ENCODE assay signal across 8 cellular contexts in genomic region chr3:45689787-45690145, GRCh38. TPM values are rescaled to one million over a fixed set of nuclear protein-coding genes. Genes with fewer than 3 reads are reported as not detected.
DNase-seq lines count a peak whose midpoint lies in the region; ATAC-seq and TF ChIP-seq lines count a peak whose summit lies in the region.

No MANE protein-coding gene starts in this region.

- peak overlapping the region; percentile 84 to 96 for H3K4me3 ChIP-seq in left lung
- H3K4me3 ChIP-seq in tibial artery: peak overlapping the region; percentile 81 to 93

- TF ChIP-seq CTCF in left lung (IDR thresholded peaks at IDR 0.05): no peak
- no peak for TF ChIP-seq CTCF in tibial artery (IDR thresholded peaks at IDR 0.05)

- H3K4me3 Mint-ChIP-seq in activated T-cell treated with anti-CD3 and anti-CD28 coated beads, Interleukin-2, amount 50 U/mL, for 24 hours: peak overlapping the region; percentile 80

- DNase-seq in activated T-cell treated with anti-CD3 and anti-CD28 coated beads, Interleukin-2, amount 50 U/mL, for 24 hours: no peak
- DNase-seq in activated T-cell treated with anti-CD3 and anti-CD28 coated beads for 4 hours (no peak), left lung (no peak), tibial artery (no peak), NCI-H446 (lab: John Stamatoyannopoulos, UW) (no peak), NCI-H510A treated with DMSO at 0.1 percent for 48 hours (lab: John Stamatoyannopoulos, UW) (no peak), epidermal melanocyte (ENCODE audit: insufficient read length, low spot score) (no peak)

- H3K27ac ChIP-seq in angular gyrus (ENCODE audit: low read depth, low read length) (peak overlapping the region; percentile 78), left lung (peak overlapping the region; percentile 91 to 96), tibial artery (peak overlapping the region; percentile 86 to 95)

- H3K9me3 ChIP-seq in left lung (no peaks in the 10 kb centered on the region), tibial artery (no peaks in the 10 kb centered on the region)

- H3K36me3 ChIP-seq in left lung (peaks cover 0 to 10% of the 10 kb centered on the region in 2 donors), tibial artery (peaks cover 0 to 4% (median 0%) of the 10 kb centered on the region in 3 donors)

- peaks cover 56% of the 10 kb centered on the region for H3K36me3 Mint-ChIP-seq in activated T-cell treated with anti-CD3 and anti-CD28 coated beads, Interleukin-2, amount 50 U/mL, for 24 hours (ENCODE audit: low read depth)

- H3K4me1 ChIP-seq in left lung (peaks cover 7 to 58% of the 10 kb centered on the region in 2 donors), tibial artery (peaks cover 0 to 47% (median 26%) of the 10 kb centered on the region in 4 donors)

- H3K4me1 Mint-ChIP-seq in activated T-cell treated with anti-CD3 and anti-CD28 coated beads, Interleukin-2, amount 50 U/mL, for 24 hours (ENCODE audit: low read depth): peaks cover 61% of the 10 kb centered on the region

- intact Hi-C loops in left lung (cut with DNase I) (no loop called here), tibial artery (cut with DNase I; ENCODE audit: low total_unique reads) (no loop called here)

- peak overlapping the region; percentile 99 for H3K27ac Mint-ChIP-seq in activated T-cell treated with anti-CD3 and anti-CD28 coated beads, Interleukin-2, amount 50 U/mL, for 24 hours

- peak; percentile 67 for ATAC-seq in left lung

- no peaks in the 10 kb centered on the region for H3K9me3 Mint-ChIP-seq in activated T-cell treated with anti-CD3 and anti-CD28 coated beads, Interleukin-2, amount 50 U/mL, for 24 hours

- H3K27me3 Mint-ChIP-seq in activated T-cell treated with anti-CD3 and anti-CD28 coated beads, Interleukin-2, amount 50 U/mL, for 24 hours: peaks cover 4% of the 10 kb centered on the region

- H3K27me3 ChIP-seq in left lung: no peaks in the 10 kb centered on the region
- H3K27me3 ChIP-seq in tibial artery: no peaks in the 10 kb centered on the region

RNA-seq across cellular contexts. Expression of gene SACM1L, which starts 0.6 kb away (rescaled TPM):
- 10 to 100 TPM; 58.2 to 69.8 TPM for total RNA-seq in left lung
